ENCODE assay signal across 9 cellular contexts in the genomic region with DNA sequence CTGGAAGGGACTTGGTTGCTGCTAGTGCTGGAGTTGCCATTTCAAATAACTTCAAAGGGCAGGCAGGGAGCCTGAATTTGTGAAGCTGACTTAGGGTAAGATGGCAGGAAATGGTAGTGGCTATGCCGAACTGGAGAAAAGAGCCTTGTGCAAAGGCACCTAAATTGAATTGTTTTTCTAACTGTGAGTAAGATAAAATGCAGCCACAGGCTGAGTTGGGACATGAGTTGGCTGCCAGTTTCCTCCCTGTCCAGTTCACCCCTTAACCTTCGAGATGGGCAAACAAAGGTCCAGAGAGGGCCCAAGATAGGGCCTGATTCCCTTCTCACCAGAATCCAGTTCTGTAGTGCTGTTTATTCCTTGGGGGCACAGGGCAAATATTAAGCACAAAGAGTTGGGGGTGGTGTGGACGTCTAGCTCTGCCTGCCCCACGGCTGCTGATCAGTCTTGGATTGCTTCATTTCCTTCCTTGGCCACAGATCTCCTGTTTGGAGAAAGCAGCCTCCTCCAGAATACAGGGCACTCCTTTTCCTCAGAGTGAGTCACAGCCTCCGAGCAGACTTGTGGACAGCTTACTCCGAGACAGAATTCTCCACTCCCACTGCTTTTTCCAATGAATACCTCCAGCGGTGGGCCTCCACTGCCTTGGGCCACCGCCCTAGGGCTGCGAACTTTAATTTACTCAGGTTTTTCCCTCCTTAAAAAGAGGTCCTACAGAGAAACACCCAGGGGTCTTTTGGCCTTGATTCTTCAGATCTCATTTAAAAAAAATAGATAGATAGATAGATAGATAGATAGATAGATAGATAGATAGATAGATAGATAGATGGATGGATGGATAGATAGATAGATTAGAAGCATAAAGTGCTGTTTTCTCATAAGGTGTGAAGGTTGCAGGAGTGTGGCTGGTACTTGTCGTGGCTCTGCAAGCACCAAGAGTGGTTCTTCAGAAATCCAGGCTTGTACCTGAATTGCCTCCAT. TPM values are rescaled to one million over a fixed set of nuclear protein-coding genes. Genes with fewer than 3 reads are reported as not detected.
DNase-seq lines count a peak whose midpoint lies in the region; ATAC-seq, FAIRE-seq and TF ChIP-seq lines count a peak whose summit lies in the region.
"Had no signal": no experiment of that assay in that cellular context is flagged by ENCODE, and none has a peak within 500 bp of the region (broad histone marks: within the 10 kb centered on the region; RNA-seq: fewer than 3 reads in every experiment).

No MANE protein-coding gene starts in this region.

- H3K4me3 ChIP-seq in colonic mucosa (no peak overlapping the region), aorta (ENCODE audit: low read length in 2 of 2) (no peak overlapping the region), kidney (ENCODE audit: low read length in 2 of 2) (no peak overlapping the region)

- in situ Hi-C loops in G401 (cut with HindIII; ENCODE audit: low sequenced_read_pairs), result no loop called here

- H3K27ac ChIP-seq in colonic mucosa (peak overlapping the region; percentile 24), aorta (ENCODE audit: low read depth in 1 of 2, low read length in 2 of 2) (peak overlapping the region; percentile 31 to 91), kidney (ENCODE audit: low read depth in 2 of 2, low read length in 2 of 2) (peak overlapping the region in 1 of 2 donors; percentile 56)

- H3K9me3 ChIP-seq in colonic mucosa (no peaks in the 10 kb centered on the region), aorta (ENCODE audit: control insufficient read depth, low read length) (no peaks in the 10 kb centered on the region), kidney (ENCODE audit: control insufficient read depth in 1 of 2, low read length in 2 of 2) (no peaks in the 10 kb centered on the region)

- TF ChIP-seq CTCF in colonic mucosa (IDR thresholded peaks at IDR 0.05) (no peak), mesothelial cell of epicardium (IDR thresholded peaks at IDR 0.05; ENCODE audit: unreplicated experiment) (no peak), kidney (IDR thresholded peaks at IDR 0.05; ENCODE audit: borderline replicate concordance, extremely low read depth, insufficient read depth) (no peak)

- H3K27me3 ChIP-seq in colonic mucosa (no peaks in the 10 kb centered on the region), aorta (ENCODE audit: control insufficient read depth in 1 of 2, insufficient read depth in 2 of 2, low read length in 1 of 2) (no peaks in the 10 kb centered on the region)

- H3K4me1 Mint-ChIP-seq in mesothelial cell of epicardium, result peaks cover 28% of the 10 kb centered on the region

- peaks cover 6% of the 10 kb centered on the region for H3K4me1 ChIP-seq in colonic mucosa
- no peaks in the 10 kb centered on the region for H3K4me1 ChIP-seq in aorta (ENCODE audit: control insufficient read depth in 1 of 2, insufficient read depth in 2 of 2, low read length in 2 of 2)
- H3K4me1 ChIP-seq in kidney (ENCODE audit: control insufficient read depth in 1 of 2, insufficient read depth in 1 of 2, low read depth in 1 of 2, low read length in 2 of 2), result peaks cover 3 to 7% of the 10 kb centered on the region in 2 donors

- H3K36me3 ChIP-seq in colonic mucosa (no peaks in the 10 kb centered on the region), aorta (ENCODE audit: control insufficient read depth in 1 of 2, insufficient read depth in 2 of 2, low read length in 1 of 2) (no peaks in the 10 kb centered on the region), kidney (ENCODE audit: control insufficient read depth in 1 of 2, insufficient read depth in 2 of 2, low read length in 2 of 2) (no peaks in the 10 kb centered on the region)

- DNase-seq in G401 (ENCODE audit: low spot score), result peak; percentile 36
- DNase-seq in colonic mucosa, result no peak
- no peak for DNase-seq in mesothelial cell of epicardium (ENCODE audit: low spot score in 2 of 2, unreplicated experiment in 2 of 2)
- DNase-seq in aorta, result peak in 1 of 2 donors; percentile 79
- DNase-seq in kidney, result no peak
- DNase-seq in NCI-H2029 treated with DMSO at 0.1 percent for 48 hours (lab: John Stamatoyannopoulos, UW), result no peak

- H3K27ac Mint-ChIP-seq in mesothelial cell of epicardium, result peak overlapping the region; percentile 50

- 23 to 25% methylated on average over 10 of the region's 10 CpGs for WGBS in aorta, 2 donors

- no peaks in the 10 kb centered on the region for H3K9me3 Mint-ChIP-seq in mesothelial cell of epicardium
- H3K9me3 Mint-ChIP-seq: nephron had no signal

- H3K9ac ChIP-seq in colonic mucosa (ENCODE audit: low read depth in 2 of 2, low read length in 2 of 2) (peak overlapping the region in 1 of 2 donors; percentile 37), kidney (ENCODE audit: low read length in 2 of 2) (no peak overlapping the region)

- H3K27me3 Mint-ChIP-seq in mesothelial cell of epicardium (ENCODE audit: low read depth), result no peaks in the 10 kb centered on the region

- H3K4me3 Mint-ChIP-seq in mesothelial cell of epicardium, result no peak overlapping the region
- H3K4me3 Mint-ChIP-seq: nephron had no signal

- no peak for FAIRE-seq in kidney (lab: Jason Lieb, UNC)

- intact Hi-C loops in colonic mucosa (cut with DNase I) (loop anchor here (2.0 kb wide), 1 partner anchor 61 kb away; no protein-coding TSS in a partner anchor), aorta (cut with DNase I) (loop anchor here in 1 of 2 donors (2.0 kb wide), 2 partner anchors 17 to 99 kb away; a partner anchor contains a TSS), kidney (cut with DNase I) (no loop called here)

- peak; percentile 93 for ATAC-seq in aorta (ENCODE audit: low FRiP score)
- ATAC-seq in HG03442 (IDR thresholded peaks at IDR 0.05; ENCODE audit: unreplicated experiment), result no peak

- no peaks in the 10 kb centered on the region for H3K36me3 Mint-ChIP-seq in mesothelial cell of epicardium

TF ChIP-seq in PFSK-1, 5 proteins besides CTCF, POLR2A, EP300 and RAD21:
- TF ChIP-seq, protein P1, sequence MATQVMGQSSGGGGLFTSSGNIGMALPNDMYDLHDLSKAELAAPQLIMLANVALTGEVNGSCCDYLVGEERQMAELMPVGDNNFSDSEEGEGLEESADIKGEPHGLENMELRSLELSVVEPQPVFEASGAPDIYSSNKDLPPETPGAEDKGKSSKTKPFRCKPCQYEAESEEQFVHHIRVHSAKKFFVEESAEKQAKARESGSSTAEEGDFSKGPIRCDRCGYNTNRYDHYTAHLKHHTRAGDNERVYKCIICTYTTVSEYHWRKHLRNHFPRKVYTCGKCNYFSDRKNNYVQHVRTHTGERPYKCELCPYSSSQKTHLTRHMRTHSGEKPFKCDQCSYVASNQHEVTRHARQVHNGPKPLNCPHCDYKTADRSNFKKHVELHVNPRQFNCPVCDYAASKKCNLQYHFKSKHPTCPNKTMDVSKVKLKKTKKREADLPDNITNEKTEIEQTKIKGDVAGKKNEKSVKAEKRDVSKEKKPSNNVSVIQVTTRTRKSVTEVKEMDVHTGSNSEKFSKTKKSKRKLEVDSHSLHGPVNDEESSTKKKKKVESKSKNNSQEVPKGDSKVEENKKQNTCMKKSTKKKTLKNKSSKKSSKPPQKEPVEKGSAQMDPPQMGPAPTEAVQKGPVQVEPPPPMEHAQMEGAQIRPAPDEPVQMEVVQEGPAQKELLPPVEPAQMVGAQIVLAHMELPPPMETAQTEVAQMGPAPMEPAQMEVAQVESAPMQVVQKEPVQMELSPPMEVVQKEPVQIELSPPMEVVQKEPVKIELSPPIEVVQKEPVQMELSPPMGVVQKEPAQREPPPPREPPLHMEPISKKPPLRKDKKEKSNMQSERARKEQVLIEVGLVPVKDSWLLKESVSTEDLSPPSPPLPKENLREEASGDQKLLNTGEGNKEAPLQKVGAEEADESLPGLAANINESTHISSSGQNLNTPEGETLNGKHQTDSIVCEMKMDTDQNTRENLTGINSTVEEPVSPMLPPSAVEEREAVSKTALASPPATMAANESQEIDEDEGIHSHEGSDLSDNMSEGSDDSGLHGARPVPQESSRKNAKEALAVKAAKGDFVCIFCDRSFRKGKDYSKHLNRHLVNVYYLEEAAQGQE (IDR thresholded peaks at IDR 0.05; ENCODE audit: insufficient read depth in 1 of 2, low read depth in 2 of 2, low read length in 2 of 2), result no peak; a peak in 1 of 4 replicates
- TF ChIP-seq FOXP2 (optimal IDR thresholded peaks at IDR 0.05; ENCODE audit: borderline replicate concordance, extremely low read depth, extremely low read length, insufficient read depth), result peak; percentile 90
- TF ChIP-seq TAF1 (IDR thresholded peaks at IDR 0.05; ENCODE audit: borderline replicate concordance, insufficient read depth, low read length), result peak; percentile 60; the same call in 1 of the 2 replicates
- no peak for TF ChIP-seq SIN3A (IDR thresholded peaks at IDR 0.05; ENCODE audit: borderline replicate concordance, insufficient read depth, low read length)
- no peak; the same call in 1 of the 2 replicates for TF ChIP-seq POLR2AphosphoS5 (IDR thresholded peaks at IDR 0.05; ENCODE audit: low read depth, low read length)

RNA-seq across cellular contexts. Expression of a gene that starts 18.4 kb away (rescaled TPM):
- total RNA-seq in G401 (2014; rRNA removed; shearing (Covaris generic)), result 81.9 and 125 TPM in 2 replicates
- polyA plus RNA-seq in PFSK-1 (2012; ENCODE audit: insufficient read length, low read depth), result 91.4 TPM
- total RNA-seq in colonic mucosa, result 100 to 1,000 TPM in 1 of 2 donors, 10 to 100 TPM in 1; 50.9 to 119 TPM
- total RNA-seq in mesothelial cell of epicardium, result 41.6 to 46.9 TPM (median 46.3 TPM) in 3 replicates
- 10 to 100 TPM; 51.9 to 82.6 TPM for total RNA-seq in aorta
- 10 to 100 TPM in 1 of 2 donors, 1 to 10 TPM in 1; 7.0 to 19.6 TPM for polyA plus RNA-seq in aorta
- total RNA-seq in kidney, result 46.2 TPM
- polyA plus RNA-seq in kidney (ENCODE audit: insufficient read depth, low read depth, low replicate concordance), result 10.4 TPM

RNA-seq across cellular contexts. Expression of a gene that starts 42.9 kb away (rescaled TPM):
- total RNA-seq in G401 (2014; rRNA removed; shearing (Covaris generic)), result 10.8 and 19.2 TPM in 2 replicates
- polyA plus RNA-seq in PFSK-1 (2012; ENCODE audit: insufficient read length, low read depth), result 57.0 TPM
- total RNA-seq in colonic mucosa (10 to 100 TPM; 27.0 to 39.5 TPM), mesothelial cell of epicardium (32.3 to 33.2 TPM (median 32.4 TPM) in 3 replicates), aorta (10 to 100 TPM; 19.0 to 19.2 TPM), kidney (39.6 TPM)
- polyA plus RNA-seq in aorta (10 to 100 TPM; 27.7 to 32.0 TPM), kidney (ENCODE audit: insufficient read depth, low read depth, low replicate concordance) (104 TPM)
